Comparison of ENCODE assay signal across 18 cellular contexts in genomic region chr18:49051323-49051967, GRCh38.
"Had no signal": no experiment of that assay in that cellular context is flagged by ENCODE, and none has a peak within 500 bp of the region (broad histone marks: within the 10 kb centered on the region; RNA-seq: fewer than 3 reads in every experiment).

No MANE protein-coding gene starts in this region.

- DNase-seq: activated CD4-positive, CD25-positive, alpha-beta regulatory T cell treated with anti-CD3 and anti-CD28 coated beads, Interleukin-2, amount 50 U/mL, for 72 hours; activated naive CD4-positive, alpha-beta T cell treated with Interleukin-2 at 50 U/mL for 16 hours; activated T-cell treated with anti-CD3 and anti-CD28 coated beads for 4 hours; anterior cingulate cortex; effector memory CD4-positive, alpha-beta T cell; foreskin melanocyte; head of caudate nucleus; immature natural killer cell; left cardiac atrium; psoas muscle; right lobe of liver; stimulated activated CD4-positive, alpha-beta T cell treated with anti-CD3 and anti-CD28 coated beads, Interleukin-1b, Interleukin-23, amount 100 ng/mL, for 48 hours; T-helper 1 cell; T1000 had no signal

- H3K4me1 ChIP-seq: right lobe of liver had no signal

- H3K36me3 ChIP-seq: right lobe of liver had no signal

- H3K27me3 Mint-ChIP-seq: activated T-helper 17 cell treated with anti-CD3 and anti-CD28 coated beads, Interleukin-2, amount 50 U/mL, for 72 hours had no signal

- H3K9me3 Mint-ChIP-seq: activated T-helper 17 cell treated with anti-CD3 and anti-CD28 coated beads, Interleukin-2, amount 50 U/mL, for 72 hours; dendritic cell treated with granulocyte-macrophage colony-stimulating factor and Interleukin-4, amounts not matched to agents 40 ng/mL and 50 ng/mL, for 4 days; immature natural killer cell; nephron had no signal

- H3K4me3 Mint-ChIP-seq: activated T-helper 17 cell treated with anti-CD3 and anti-CD28 coated beads, Interleukin-2, amount 50 U/mL, for 72 hours; dendritic cell treated with granulocyte-macrophage colony-stimulating factor and Interleukin-4, amounts not matched to agents 40 ng/mL and 50 ng/mL, for 4 days; nephron had no signal

- H3K9me3 ChIP-seq: psoas muscle, right lobe of liver had no signal

- ATAC-seq: activated T-helper 17 cell treated with anti-CD3 and anti-CD28 coated beads, Interleukin-2, amount 50 U/mL, for 72 hours; psoas muscle; right lobe of liver had no signal

- H3K27ac Mint-ChIP-seq: activated T-helper 17 cell treated with anti-CD3 and anti-CD28 coated beads, Interleukin-2, amount 50 U/mL, for 72 hours; dendritic cell treated with granulocyte-macrophage colony-stimulating factor and Interleukin-4, amounts not matched to agents 40 ng/mL and 50 ng/mL, for 4 days; nephron had no signal

- H3K4me3 ChIP-seq: lung, psoas muscle, right lobe of liver had no signal

- H3K27me3 ChIP-seq: right lobe of liver had no signal

- H3K27ac ChIP-seq: psoas muscle, right lobe of liver had no signal
